Comparison of ENCODE assay signal across 17 cellular contexts in genomic region chr20:36114707-36115106, GRCh38. TPM values are rescaled to one million over a fixed set of nuclear protein-coding genes. Genes with fewer than 3 reads are reported as not detected.
DNase-seq lines count a peak whose midpoint lies in the region; ATAC-seq, FAIRE-seq and TF ChIP-seq lines count a peak whose summit lies in the region.
"Had no signal": no experiment of that assay in that cellular context is flagged by ENCODE, and none has a peak within 500 bp of the region (broad histone marks: within the 10 kb centered on the region; RNA-seq: fewer than 3 reads in every experiment).

No MANE protein-coding gene starts in this region.

- H3K79me2 ChIP-seq in HepG2 (ENCODE audit: insufficient read depth, low read length) (no peaks in the 10 kb centered on the region), OCI-LY3 (ENCODE audit: low read length) (no peaks in the 10 kb centered on the region)

- peak; percentile 21; the same call in 1 of the 3 replicates for ATAC-seq in HepG2
- no peak for ATAC-seq in right lobe of liver
- ATAC-seq in HG02798 (IDR thresholded peaks at IDR 0.05; ENCODE audit: poor library complexity, unreplicated experiment): no peak
- ATAC-seq in activated CD4-positive, alpha-beta T cell treated with anti-CD3 and anti-CD28 coated beads for 36 hours: no peak
- ATAC-seq: CD8-positive, alpha-beta T cell had no signal

- H3K4me1 Mint-ChIP-seq in endodermal cell (peaks cover 9% of the 10 kb centered on the region), type B pancreatic cell (ENCODE audit: unreplicated experiment) (peaks cover 30% of the 10 kb centered on the region)
- H3K4me1 Mint-ChIP-seq in activated CD4-positive, alpha-beta T cell treated with anti-CD3 and anti-CD28 coated beads for 36 hours: no peaks in the 10 kb centered on the region

- CTCF ChIA-PET in HepG2 (lab: Yijun Ruan, JAX; ENCODE audit: low intra/inter-chr PET ratio, low total read pairs): no interaction called here
- CTCF ChIA-PET in activated CD4-positive, alpha-beta T cell treated with anti-CD3 and anti-CD28 coated beads for 36 hours (lab: Charles Lee): interaction anchor here (0.6 to 1.4 kb wide), 3 partner anchors 12 to 122 kb away, joined by 3 to 8 read pairs (median 5); no protein-coding TSS in a partner anchor

- H3K9me3 ChIP-seq in HepG2 (ENCODE audit: low read length) (no peaks in the 10 kb centered on the region), right lobe of liver (no peaks in the 10 kb centered on the region), OCI-LY3 (ENCODE audit: insufficient read depth, low read length) (no peaks in the 10 kb centered on the region), endodermal cell (ENCODE audit: control insufficient read depth, low read length) (no peaks in the 10 kb centered on the region)
- H3K9me3 ChIP-seq: BLaER1 had no signal

- H3K27ac Mint-ChIP-seq in endodermal cell: no peak overlapping the region
- H3K27ac Mint-ChIP-seq in type B pancreatic cell: no peak overlapping the region
- H3K27ac Mint-ChIP-seq in activated CD4-positive, alpha-beta T cell treated with anti-CD3 and anti-CD28 coated beads for 36 hours: no peak overlapping the region
- H3K27ac Mint-ChIP-seq: CD8-positive, alpha-beta T cell had no signal

- H4K20me1 ChIP-seq in HepG2 (ENCODE audit: insufficient read depth, low read length): no peaks in the 10 kb centered on the region
- no peaks in the 10 kb centered on the region for H4K20me1 ChIP-seq in OCI-LY3 (ENCODE audit: insufficient read depth, low read length)
- H4K20me1 ChIP-seq: BLaER1 had no signal

- no peak for TF ChIP-seq POLR2A in HepG2 (IDR thresholded peaks at IDR 0.05; ENCODE audit: insufficient read depth in 1 of 2, low read depth in 2 of 2, low read length in 2 of 2)
- TF ChIP-seq POLR2A in right lobe of liver (IDR thresholded peaks at IDR 0.05): no peak

- intact Hi-C loops in HepG2 (cut with micrococcal nuclease; ENCODE audit: unreplicated experiment) (no loop called here), right lobe of liver (cut with DNase I) (no loop called here)
- intact Hi-C loops in activated CD4-positive, alpha-beta T cell treated with anti-CD3 and anti-CD28 coated beads for 36 hours (cut with DNase I, micrococcal nuclease): no loop called here

- H3K4me1 ChIP-seq in HepG2 (ENCODE audit: insufficient read depth, low read length): no peaks in the 10 kb centered on the region
- H3K4me1 ChIP-seq in right lobe of liver: no peaks in the 10 kb centered on the region
- peaks cover 40% of the 10 kb centered on the region for H3K4me1 ChIP-seq in OCI-LY3 (ENCODE audit: low read length)
- H3K4me1 ChIP-seq in endodermal cell (ENCODE audit: control insufficient read depth, insufficient read depth, low read length): no peaks in the 10 kb centered on the region

- in situ Hi-C loops in HepG2 (cut with HindIII; ENCODE audit: extremely low pct_ligation_motif_present, low pct_unique_long_range_greater_than_20kb): no loop called here

- H3K27ac ChIP-seq in HepG2 (ENCODE audit: extremely low read length, insufficient read depth, low read length): no peak overlapping the region
- no peak overlapping the region for H3K27ac ChIP-seq in right lobe of liver
- H3K27ac ChIP-seq in OCI-LY3 (ENCODE audit: low read length): peak overlapping the region; percentile 75
- H3K27ac ChIP-seq in endodermal cell (ENCODE audit: low read depth, low read length): no peak overlapping the region
- H3K27ac ChIP-seq: BLaER1, GM23248 had no signal

- no peak overlapping the region for H3K4me2 ChIP-seq in HepG2 (ENCODE audit: low read depth, low read length)
- peak overlapping the region; percentile 70 for H3K4me2 ChIP-seq in OCI-LY3 (ENCODE audit: low read length)

- POLR2A ChIA-PET in HepG2 (lab: Yijun Ruan, JAX): interaction anchor here (0.9 kb wide), 1 partner anchor 44 kb away, joined by 3 read pairs; no protein-coding TSS in a partner anchor
- POLR2A ChIA-PET in activated CD4-positive, alpha-beta T cell treated with anti-CD3 and anti-CD28 coated beads for 36 hours (lab: Charles Lee): no interaction called here

- peaks cover 3 to 25% of the 10 kb centered on the region in 2 experiments; a peak in 4 of 5 replicates for H3K27me3 ChIP-seq in HepG2 (ENCODE audit: control insufficient read depth in 1 of 2, insufficient read depth in 2 of 2, low read length in 2 of 2)
- H3K27me3 ChIP-seq in right lobe of liver: no peaks in the 10 kb centered on the region
- H3K27me3 ChIP-seq in OCI-LY3 (ENCODE audit: low read depth, low read length): no peaks in the 10 kb centered on the region
- H3K27me3 ChIP-seq in endodermal cell (ENCODE audit: control insufficient read depth, insufficient read depth, low read length, poor library complexity, severe bottlenecking): no peaks in the 10 kb centered on the region
- H3K27me3 ChIP-seq: BLaER1 had no signal

- no peak for TF ChIP-seq CTCF in HepG2 (CRISPR knock-in tag; IDR thresholded peaks at IDR 0.05)
- no peak for TF ChIP-seq CTCF in right lobe of liver (IDR thresholded peaks at IDR 0.05)
- TF ChIP-seq CTCF in OCI-LY3 (IDR thresholded peaks at IDR 0.05; ENCODE audit: low read depth, low read length): no peak
- peak; percentile 55 for TF ChIP-seq CTCF in endodermal cell (conservative IDR thresholded peaks at IDR 0.05)
- peak; percentile 19 for TF ChIP-seq CTCF in type B pancreatic cell (conservative IDR thresholded peaks at IDR 0.05)

- H3K9me3 Mint-ChIP-seq in endodermal cell (no peaks in the 10 kb centered on the region), type B pancreatic cell (no peaks in the 10 kb centered on the region)
- no peaks in the 10 kb centered on the region for H3K9me3 Mint-ChIP-seq in activated CD4-positive, alpha-beta T cell treated with anti-CD3 and anti-CD28 coated beads for 36 hours (ENCODE audit: low read depth)
- H3K9me3 Mint-ChIP-seq: CD8-positive, alpha-beta T cell had no signal

- no peak overlapping the region for H3K9ac ChIP-seq in HepG2 (ENCODE audit: insufficient read depth, low read depth, low read length)
- H3K9ac ChIP-seq in OCI-LY3 (ENCODE audit: low read length): peak overlapping the region; percentile 43; the same call in 1 of the 2 replicates
- no peak overlapping the region for H3K9ac ChIP-seq in endodermal cell (ENCODE audit: extremely low read depth, low read length, poor library complexity, severe bottlenecking)
- H3K9ac ChIP-seq: BLaER1, GM23248 had no signal

- H3K4me3 Mint-ChIP-seq in endodermal cell (no peak overlapping the region), type B pancreatic cell (no peak overlapping the region)
- no peak overlapping the region for H3K4me3 Mint-ChIP-seq in activated CD4-positive, alpha-beta T cell treated with anti-CD3 and anti-CD28 coated beads for 36 hours
- H3K4me3 Mint-ChIP-seq: CD8-positive, alpha-beta T cell had no signal

- H2AFZ ChIP-seq in HepG2 (ENCODE audit: low read length): no peak overlapping the region
- H2AFZ ChIP-seq in OCI-LY3 (ENCODE audit: low read depth, low read length): no peak overlapping the region
- H2AFZ ChIP-seq: GM23248 had no signal

- no TSS peak for BruUV-seq in HepG2 (replicated peaks; lab: Mats Ljungman, UMichigan)

- TF ChIP-seq EP300 in HepG2 (IDR thresholded peaks at IDR 0.05; ENCODE audit: low read depth in 2 of 2, low read length in 2 of 2) (no peak), HepG2 (CRISPR knock-in tag; IDR thresholded peaks at IDR 0.05; ENCODE audit: borderline replicate concordance) (no peak)

- DNase-seq in HepG2 (ENCODE audit: low spot score): no peak
- DNase-seq in right lobe of liver: no peak
- no peak for DNase-seq in endodermal cell
- no peak for DNase-seq in type B pancreatic cell (ENCODE audit: extremely low spot score, unreplicated experiment)
- DNase-seq in NCI-H1930 (lab: John Stamatoyannopoulos, UW): no peak
- DNase-seq in activated CD4-positive, alpha-beta T cell treated with anti-CD3 and anti-CD28 coated beads for 36 hours: no peak
- DNase-seq: 8988T; Calu3; CD8-positive, alpha-beta T cell; DMS79 treated with DMSO at 0.1 percent for 48 hours; EL; GM23248 had no signal

- WGBS in HepG2 (ENCODE audit: low lambda C conversion rate): 24% methylated on average over 3 of the region's 3 CpGs
- 93% methylated on average over 2 of the region's 3 CpGs for WGBS in right lobe of liver (ENCODE audit: insufficient coverage, low coverage, low lambda C conversion rate, missing lambda C conversion rate)
- WGBS in endodermal cell (ENCODE audit: insufficient coverage in 1 of 2, insufficient read length in 1 of 2), 2 experiments: 84 to 90% methylated on average over 3 of the region's 3 CpGs

- FAIRE-seq in HepG2 (lab: Jason Lieb, UNC): no peak
- FAIRE-seq: GM12892, H54 had no signal

- H3K36me3 Mint-ChIP-seq in endodermal cell (ENCODE audit: low read depth): no peaks in the 10 kb centered on the region
- H3K36me3 Mint-ChIP-seq in type B pancreatic cell: no peaks in the 10 kb centered on the region
- H3K36me3 Mint-ChIP-seq in activated CD4-positive, alpha-beta T cell treated with anti-CD3 and anti-CD28 coated beads for 36 hours (ENCODE audit: low read depth): no peaks in the 10 kb centered on the region
- H3K36me3 Mint-ChIP-seq: CD8-positive, alpha-beta T cell had no signal

- TF ChIP-seq RAD21 in HepG2 (CRISPR knock-in tag; IDR thresholded peaks at IDR 0.05): no peak

- H3K4me3 ChIP-seq in HepG2 (replicated peaks in 1 of 3; ENCODE audit: insufficient read depth in 1 of 3, low read depth in 2 of 3, low read length in 3 of 3): no peak overlapping the region
- no peak overlapping the region for H3K4me3 ChIP-seq in right lobe of liver
- H3K4me3 ChIP-seq in OCI-LY3 (ENCODE audit: low read length): no peak overlapping the region
- no peak overlapping the region for H3K4me3 ChIP-seq in endodermal cell (ENCODE audit: low read length)
- H3K4me3 ChIP-seq: BLaER1, GM23248 had no signal

- H3K36me3 ChIP-seq in HepG2 (replicated peaks in 1 of 2; ENCODE audit: control insufficient read depth in 1 of 2, insufficient read depth in 2 of 2, low read length in 2 of 2) (no peaks in the 10 kb centered on the region), right lobe of liver (no peaks in the 10 kb centered on the region), OCI-LY3 (replicated peaks; ENCODE audit: low read depth, low read length) (no peaks in the 10 kb centered on the region), endodermal cell (ENCODE audit: control insufficient read depth, insufficient read depth, low read length) (no peaks in the 10 kb centered on the region)
- H3K36me3 ChIP-seq: BLaER1 had no signal

- H3K27me3 Mint-ChIP-seq in endodermal cell (ENCODE audit: insufficient read depth) (peaks cover 18% of the 10 kb centered on the region), type B pancreatic cell (no peaks in the 10 kb centered on the region)
- peaks cover 3% of the 10 kb centered on the region for H3K27me3 Mint-ChIP-seq in activated CD4-positive, alpha-beta T cell treated with anti-CD3 and anti-CD28 coated beads for 36 hours

RNA-seq across cellular contexts. Expression of gene EPB41L1, which starts 39.8 kb away (rescaled TPM):
- 16.7 and 20.8 TPM in 2 replicates for total RNA-seq in HepG2 (2016; rRNA removed; fragmentation: Illumina TruSeq; extraction: Trizol)
- total RNA-seq in HepG2 (2016; cell fraction: cytosol; rRNA removed; fragmentation: Illumina TruSeq; extraction: Trizol; ENCODE audit: low read depth): 17.4 and 17.7 TPM in 2 replicates
- 14.4 and 18.0 TPM in 2 replicates for total RNA-seq in HepG2 (2016; cell fraction: insoluble cytoplasmic fraction; rRNA removed; fragmentation: Illumina TruSeq; extraction: Trizol)
- 56.5 and 60.6 TPM in 2 replicates for total RNA-seq in HepG2 (2016; cell fraction: membrane; rRNA removed; fragmentation: Illumina TruSeq; extraction: Trizol)
- total RNA-seq in HepG2 (2016; cell fraction: nucleus; rRNA removed; fragmentation: Illumina TruSeq; extraction: Trizol): 12.9 and 17.3 TPM in 2 replicates
- 39.0 and 53.0 TPM in 2 replicates for polyA plus RNA-seq in HepG2 (2011; rRNA removed)
- polyA plus RNA-seq in HepG2 (2011; cell fraction: cytosol; rRNA removed): 32.6 and 36.6 TPM in 2 replicates
- polyA plus RNA-seq in HepG2 (2011; cell fraction: nucleus; rRNA removed): 28.0 and 46.3 TPM in 2 replicates
- 66.5 and 66.8 TPM in 2 replicates for polyA plus RNA-seq in HepG2 (2012)
- 51.2 and 58.4 TPM in 2 replicates for polyA plus RNA-seq in HepG2 (2016; cell fraction: cytosol; fragmentation: Illumina TruSeq; extraction: Trizol; ENCODE audit: low read depth)
- polyA plus RNA-seq in HepG2 (2016; cell fraction: insoluble cytoplasmic fraction; fragmentation: Illumina TruSeq; extraction: Trizol; ENCODE audit: low read depth): 34.8 and 53.2 TPM in 2 replicates
- polyA plus RNA-seq in HepG2 (2016; cell fraction: membrane; fragmentation: Illumina TruSeq; extraction: Trizol; ENCODE audit: low read depth): 96.9 and 114 TPM in 2 replicates
- polyA plus RNA-seq in HepG2 (2016; cell fraction: nucleus; fragmentation: Illumina TruSeq; extraction: Trizol; ENCODE audit: insufficient read depth, low read depth): 24.4 and 28.5 TPM in 2 replicates
- polyA minus RNA-seq in HepG2 (2011; rRNA and poly(A)+ RNA removed; ENCODE audit: low replicate concordance): 15.0 and 50.3 TPM in 2 replicates
- 28.8 and 48.7 TPM in 2 replicates for polyA minus RNA-seq in HepG2 (2011; cell fraction: cytosol; rRNA and poly(A)+ RNA removed)
- 20.4 and 20.9 TPM in 2 replicates for polyA minus RNA-seq in HepG2 (2011; cell fraction: nucleus; rRNA and poly(A)+ RNA removed)
- 10 to 100 TPM in 1 of 6 experiments, 1 to 10 TPM in 5; 3.1 to 13.2 (median 5.3) TPM for total RNA-seq in right lobe of liver
- 10 to 100 TPM; 32.3 to 36.7 TPM for total RNA-seq in endodermal cell
- polyA plus RNA-seq in endodermal cell (2013, experiment 1 of 2): 43.7 TPM
- polyA plus RNA-seq in endodermal cell (2013, experiment 2 of 2): 36.7 TPM
- total RNA-seq in type B pancreatic cell (ENCODE audit: low replicate concordance): 62.7 and 68.1 TPM in 2 replicates
- 1 to 10 TPM in 1 of 2 experiments, under 1 TPM in 1; 0.67 to 1.5 TPM for total RNA-seq in activated CD4-positive, alpha-beta T cell treated with anti-CD3 and anti-CD28 coated beads for 36 hours

Comparison
In these comparisons a context has a peak if more than half of its experiments do, and no peak if none do; other contexts are left out.
1. CTCF ChIP-seq: peak in endodermal cell (single experiment) and type B pancreatic cell (single experiment); none in HepG2 (single experiment), right lobe of liver (0 of 4) and OCI-LY3 (single experiment).